In the genomic region with DNA sequence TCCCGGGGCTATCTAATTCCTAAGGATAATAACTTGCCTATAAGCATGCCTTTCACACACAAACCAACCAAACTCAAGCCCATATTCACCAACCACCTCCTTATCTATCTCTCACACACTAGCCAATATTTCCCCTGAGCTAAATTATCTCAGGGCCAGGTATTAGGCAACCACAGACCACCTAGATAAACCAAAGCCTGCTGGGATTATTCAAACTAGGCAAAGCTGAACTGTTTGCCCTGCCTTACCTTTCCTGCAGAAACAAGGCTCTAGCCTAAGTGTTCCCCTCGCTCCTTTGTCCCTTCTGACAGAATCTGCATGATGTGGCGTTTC, we compare ENCODE assay signal across 1 cellular context.
TF ChIP-seq lines count a peak whose summit lies in the region.

No MANE protein-coding gene starts in this region.

TF ChIP-seq in K562, 482 proteins besides CTCF, POLR2A, EP300 and RAD21 (continued from another document and continues in another):
- TF ChIP-seq, protein P1, sequence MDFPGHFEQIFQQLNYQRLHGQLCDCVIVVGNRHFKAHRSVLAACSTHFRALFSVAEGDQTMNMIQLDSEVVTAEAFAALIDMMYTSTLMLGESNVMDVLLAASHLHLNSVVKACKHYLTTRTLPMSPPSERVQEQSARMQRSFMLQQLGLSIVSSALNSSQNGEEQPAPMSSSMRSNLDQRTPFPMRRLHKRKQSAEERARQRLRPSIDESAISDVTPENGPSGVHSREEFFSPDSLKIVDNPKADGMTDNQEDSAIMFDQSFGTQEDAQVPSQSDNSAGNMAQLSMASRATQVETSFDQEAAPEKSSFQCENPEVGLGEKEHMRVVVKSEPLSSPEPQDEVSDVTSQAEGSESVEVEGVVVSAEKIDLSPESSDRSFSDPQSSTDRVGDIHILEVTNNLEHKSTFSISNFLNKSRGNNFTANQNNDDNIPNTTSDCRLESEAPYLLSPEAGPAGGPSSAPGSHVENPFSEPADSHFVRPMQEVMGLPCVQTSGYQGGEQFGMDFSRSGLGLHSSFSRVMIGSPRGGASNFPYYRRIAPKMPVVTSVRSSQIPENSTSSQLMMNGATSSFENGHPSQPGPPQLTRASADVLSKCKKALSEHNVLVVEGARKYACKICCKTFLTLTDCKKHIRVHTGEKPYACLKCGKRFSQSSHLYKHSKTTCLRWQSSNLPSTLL (IDR thresholded peaks at IDR 0.05), result no peak
- TF ChIP-seq, protein P2, sequence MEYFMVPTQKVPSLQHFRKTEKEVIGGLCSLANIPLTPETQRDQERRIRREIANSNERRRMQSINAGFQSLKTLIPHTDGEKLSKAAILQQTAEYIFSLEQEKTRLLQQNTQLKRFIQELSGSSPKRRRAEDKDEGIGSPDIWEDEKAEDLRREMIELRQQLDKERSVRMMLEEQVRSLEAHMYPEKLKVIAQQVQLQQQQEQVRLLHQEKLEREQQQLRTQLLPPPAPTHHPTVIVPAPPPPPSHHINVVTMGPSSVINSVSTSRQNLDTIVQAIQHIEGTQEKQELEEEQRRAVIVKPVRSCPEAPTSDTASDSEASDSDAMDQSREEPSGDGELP (CRISPR knock-in tag; IDR thresholded peaks at IDR 0.05; ENCODE audit: borderline replicate concordance), result no peak
- peak; percentile 93 for TF ChIP-seq HDAC2 (IDR thresholded peaks at IDR 0.05)
- no peak for TF ChIP-seq ZNF134 (CRISPR knock-in tag; conservative IDR thresholded peaks at IDR 0.05)
- no peak for TF ChIP-seq ZNF232 (CRISPR knock-in tag; IDR thresholded peaks at IDR 0.05)
- TF ChIP-seq SIX5 (IDR thresholded peaks at IDR 0.05; ENCODE audit: borderline replicate concordance in 1 of 2, insufficient read depth in 1 of 2, low read depth in 1 of 2, low read length in 2 of 2), result no peak
- TF ChIP-seq RUNX1 (IDR thresholded peaks at IDR 0.05; ENCODE audit: low read depth), result no peak
- TF ChIP-seq CHD2 (IDR thresholded peaks at IDR 0.05; ENCODE audit: low read depth, low read length), result no peak
- TF ChIP-seq LARP7 (IDR thresholded peaks at IDR 0.05), result no peak
- TF ChIP-seq, protein P3, sequence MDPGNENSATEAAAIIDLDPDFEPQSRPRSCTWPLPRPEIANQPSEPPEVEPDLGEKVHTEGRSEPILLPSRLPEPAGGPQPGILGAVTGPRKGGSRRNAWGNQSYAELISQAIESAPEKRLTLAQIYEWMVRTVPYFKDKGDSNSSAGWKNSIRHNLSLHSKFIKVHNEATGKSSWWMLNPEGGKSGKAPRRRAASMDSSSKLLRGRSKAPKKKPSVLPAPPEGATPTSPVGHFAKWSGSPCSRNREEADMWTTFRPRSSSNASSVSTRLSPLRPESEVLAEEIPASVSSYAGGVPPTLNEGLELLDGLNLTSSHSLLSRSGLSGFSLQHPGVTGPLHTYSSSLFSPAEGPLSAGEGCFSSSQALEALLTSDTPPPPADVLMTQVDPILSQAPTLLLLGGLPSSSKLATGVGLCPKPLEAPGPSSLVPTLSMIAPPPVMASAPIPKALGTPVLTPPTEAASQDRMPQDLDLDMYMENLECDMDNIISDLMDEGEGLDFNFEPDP (CRISPR knock-in tag; IDR thresholded peaks at IDR 0.05), result no peak
- no peak for TF ChIP-seq SP2 (IDR thresholded peaks at IDR 0.05; ENCODE audit: extremely low read depth, low read depth, low read length, poor library complexity, severe bottlenecking)
- TF ChIP-seq, protein P4, sequence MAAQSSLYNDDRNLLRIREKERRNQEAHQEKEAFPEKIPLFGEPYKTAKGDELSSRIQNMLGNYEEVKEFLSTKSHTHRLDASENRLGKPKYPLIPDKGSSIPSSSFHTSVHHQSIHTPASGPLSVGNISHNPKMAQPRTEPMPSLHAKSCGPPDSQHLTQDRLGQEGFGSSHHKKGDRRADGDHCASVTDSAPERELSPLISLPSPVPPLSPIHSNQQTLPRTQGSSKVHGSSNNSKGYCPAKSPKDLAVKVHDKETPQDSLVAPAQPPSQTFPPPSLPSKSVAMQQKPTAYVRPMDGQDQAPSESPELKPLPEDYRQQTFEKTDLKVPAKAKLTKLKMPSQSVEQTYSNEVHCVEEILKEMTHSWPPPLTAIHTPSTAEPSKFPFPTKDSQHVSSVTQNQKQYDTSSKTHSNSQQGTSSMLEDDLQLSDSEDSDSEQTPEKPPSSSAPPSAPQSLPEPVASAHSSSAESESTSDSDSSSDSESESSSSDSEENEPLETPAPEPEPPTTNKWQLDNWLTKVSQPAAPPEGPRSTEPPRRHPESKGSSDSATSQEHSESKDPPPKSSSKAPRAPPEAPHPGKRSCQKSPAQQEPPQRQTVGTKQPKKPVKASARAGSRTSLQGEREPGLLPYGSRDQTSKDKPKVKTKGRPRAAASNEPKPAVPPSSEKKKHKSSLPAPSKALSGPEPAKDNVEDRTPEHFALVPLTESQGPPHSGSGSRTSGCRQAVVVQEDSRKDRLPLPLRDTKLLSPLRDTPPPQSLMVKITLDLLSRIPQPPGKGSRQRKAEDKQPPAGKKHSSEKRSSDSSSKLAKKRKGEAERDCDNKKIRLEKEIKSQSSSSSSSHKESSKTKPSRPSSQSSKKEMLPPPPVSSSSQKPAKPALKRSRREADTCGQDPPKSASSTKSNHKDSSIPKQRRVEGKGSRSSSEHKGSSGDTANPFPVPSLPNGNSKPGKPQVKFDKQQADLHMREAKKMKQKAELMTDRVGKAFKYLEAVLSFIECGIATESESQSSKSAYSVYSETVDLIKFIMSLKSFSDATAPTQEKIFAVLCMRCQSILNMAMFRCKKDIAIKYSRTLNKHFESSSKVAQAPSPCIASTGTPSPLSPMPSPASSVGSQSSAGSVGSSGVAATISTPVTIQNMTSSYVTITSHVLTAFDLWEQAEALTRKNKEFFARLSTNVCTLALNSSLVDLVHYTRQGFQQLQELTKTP (IDR thresholded peaks at IDR 0.05; ENCODE audit: low read depth in 1 of 2, partially characterized antibody in 2 of 2), result peak in 1 of 2 experiments; percentile 41
- TF ChIP-seq KAT2B (IDR thresholded peaks at IDR 0.05; ENCODE audit: low read depth, low read length), result no peak
- TF ChIP-seq RBM39 (optimal IDR thresholded peaks at IDR 0.05; ENCODE audit: low read depth, low read length), result no peak
- TF ChIP-seq ZNF347 (CRISPR knock-in tag; IDR thresholded peaks at IDR 0.05; ENCODE audit: low read depth), result no peak
- no peak for TF ChIP-seq ZNF764 (CRISPR knock-in tag; IDR thresholded peaks at IDR 0.05; ENCODE audit: low read depth)
- no peak for TF ChIP-seq MIER1 (IDR thresholded peaks at IDR 0.05; ENCODE audit: low read depth)
- TF ChIP-seq CC2D1A (IDR thresholded peaks at IDR 0.05), result 0 out of 2 replicates have a peak, but pooled peaks have one; percentile 71
- no peak for TF ChIP-seq WHSC1 (IDR thresholded peaks at IDR 0.05; ENCODE audit: low read length)
- TF ChIP-seq, protein P5, sequence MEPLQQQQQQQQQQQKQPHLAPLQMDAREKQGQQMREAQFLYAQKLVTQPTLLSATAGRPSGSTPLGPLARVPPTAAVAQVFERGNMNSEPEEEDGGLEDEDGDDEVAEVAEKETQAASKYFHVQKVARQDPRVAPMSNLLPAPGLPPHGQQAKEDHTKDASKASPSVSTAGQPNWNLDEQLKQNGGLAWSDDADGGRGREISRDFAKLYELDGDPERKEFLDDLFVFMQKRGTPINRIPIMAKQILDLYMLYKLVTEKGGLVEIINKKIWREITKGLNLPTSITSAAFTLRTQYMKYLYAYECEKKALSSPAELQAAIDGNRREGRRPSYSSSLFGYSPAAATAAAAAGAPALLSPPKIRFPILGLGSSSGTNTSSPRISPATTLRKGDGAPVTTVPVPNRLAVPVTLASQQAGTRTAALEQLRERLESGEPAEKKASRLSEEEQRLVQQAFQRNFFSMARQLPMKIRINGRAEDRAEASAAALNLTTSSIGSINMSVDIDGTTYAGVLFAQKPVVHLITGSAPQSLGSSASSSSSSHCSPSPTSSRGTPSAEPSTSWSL (CRISPR knock-in tag; IDR thresholded peaks at IDR 0.05; ENCODE audit: borderline replicate concordance), result no peak
- TF ChIP-seq MEIS2 (IDR thresholded peaks at IDR 0.05; ENCODE audit: partially characterized antibody), result peak; percentile 36
- TF ChIP-seq GATA2 (CRISPR knock-in tag; IDR thresholded peaks at IDR 0.05), result 0 out of 2 replicates have a peak, but pooled peaks have one; percentile 23
- no peak for TF ChIP-seq GTF2E2 (tag; IDR thresholded peaks at IDR 0.05)
- TF ChIP-seq, protein P6, sequence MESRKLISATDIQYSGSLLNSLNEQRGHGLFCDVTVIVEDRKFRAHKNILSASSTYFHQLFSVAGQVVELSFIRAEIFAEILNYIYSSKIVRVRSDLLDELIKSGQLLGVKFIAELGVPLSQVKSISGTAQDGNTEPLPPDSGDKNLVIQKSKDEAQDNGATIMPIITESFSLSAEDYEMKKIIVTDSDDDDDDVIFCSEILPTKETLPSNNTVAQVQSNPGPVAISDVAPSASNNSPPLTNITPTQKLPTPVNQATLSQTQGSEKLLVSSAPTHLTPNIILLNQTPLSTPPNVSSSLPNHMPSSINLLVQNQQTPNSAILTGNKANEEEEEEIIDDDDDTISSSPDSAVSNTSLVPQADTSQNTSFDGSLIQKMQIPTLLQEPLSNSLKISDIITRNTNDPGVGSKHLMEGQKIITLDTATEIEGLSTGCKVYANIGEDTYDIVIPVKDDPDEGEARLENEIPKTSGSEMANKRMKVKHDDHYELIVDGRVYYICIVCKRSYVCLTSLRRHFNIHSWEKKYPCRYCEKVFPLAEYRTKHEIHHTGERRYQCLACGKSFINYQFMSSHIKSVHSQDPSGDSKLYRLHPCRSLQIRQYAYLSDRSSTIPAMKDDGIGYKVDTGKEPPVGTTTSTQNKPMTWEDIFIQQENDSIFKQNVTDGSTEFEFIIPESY (CRISPR knock-in tag; IDR thresholded peaks at IDR 0.05), result no peak
- no peak for TF ChIP-seq ZNF41 (CRISPR knock-in tag; conservative IDR thresholded peaks at IDR 0.05)
- no peak; the same call in 1 of the 2 replicates for TF ChIP-seq GATAD2A (IDR thresholded peaks at IDR 0.05)
- TF ChIP-seq, protein P7, sequence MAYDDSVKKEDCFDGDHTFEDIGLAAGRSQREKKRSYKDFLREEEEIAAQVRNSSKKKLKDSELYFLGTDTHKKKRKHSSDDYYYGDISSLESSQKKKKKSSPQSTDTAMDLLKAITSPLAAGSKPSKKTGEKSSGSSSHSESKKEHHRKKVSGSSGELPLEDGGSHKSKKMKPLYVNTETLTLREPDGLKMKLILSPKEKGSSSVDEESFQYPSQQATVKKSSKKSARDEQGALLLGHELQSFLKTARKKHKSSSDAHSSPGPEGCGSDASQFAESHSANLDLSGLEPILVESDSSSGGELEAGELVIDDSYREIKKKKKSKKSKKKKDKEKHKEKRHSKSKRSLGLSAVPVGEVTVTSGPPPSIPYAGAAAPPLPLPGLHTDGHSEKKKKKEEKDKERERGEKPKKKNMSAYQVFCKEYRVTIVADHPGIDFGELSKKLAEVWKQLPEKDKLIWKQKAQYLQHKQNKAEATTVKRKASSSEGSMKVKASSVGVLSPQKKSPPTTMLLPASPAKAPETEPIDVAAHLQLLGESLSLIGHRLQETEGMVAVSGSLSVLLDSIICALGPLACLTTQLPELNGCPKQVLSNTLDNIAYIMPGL (CRISPR knock-in tag; IDR thresholded peaks at IDR 0.05), result no peak
- TF ChIP-seq, protein P8, sequence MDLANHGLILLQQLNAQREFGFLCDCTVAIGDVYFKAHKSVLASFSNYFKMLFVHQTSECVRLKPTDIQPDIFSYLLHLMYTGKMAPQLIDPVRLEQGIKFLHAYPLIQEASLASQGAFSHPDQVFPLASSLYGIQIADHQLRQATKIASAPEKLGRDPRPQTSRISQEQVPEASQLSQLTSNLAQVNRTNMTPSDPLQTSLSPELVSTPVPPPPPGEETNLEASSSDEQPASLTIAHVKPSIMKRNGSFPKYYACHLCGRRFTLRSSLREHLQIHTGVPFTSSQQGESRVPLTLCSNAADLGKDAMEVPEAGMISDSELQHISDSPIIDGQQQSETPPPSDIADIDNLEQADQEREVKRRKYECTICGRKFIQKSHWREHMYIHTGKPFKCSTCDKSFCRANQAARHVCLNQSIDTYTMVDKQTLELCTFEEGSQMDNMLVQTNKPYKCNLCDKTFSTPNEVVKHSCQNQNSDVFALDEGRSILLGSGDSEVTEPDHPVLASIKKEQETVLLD (IDR thresholded peaks at IDR 0.05), result no peak
- no peak for TF ChIP-seq CREBBP (IDR thresholded peaks at IDR 0.05; ENCODE audit: low read depth, low read length)
- no peak for TF ChIP-seq GTF2A2 (tag; IDR thresholded peaks at IDR 0.05)
- no peak for TF ChIP-seq HDAC3 (IDR thresholded peaks at IDR 0.05; ENCODE audit: borderline replicate concordance, partially characterized antibody)
- TF ChIP-seq RNF2 (IDR thresholded peaks at IDR 0.05), result no peak; the same call in 1 of the 2 replicates
- peak; percentile 54; the same call in 1 of the 2 replicates for TF ChIP-seq KHSRP (IDR thresholded peaks at IDR 0.05)
- TF ChIP-seq ZNF23 (CRISPR knock-in tag; IDR thresholded peaks at IDR 0.05), result no peak
- no peak for TF ChIP-seq SLC30A9 (CRISPR knock-in tag; IDR thresholded peaks at IDR 0.05)
- no peak for TF ChIP-seq MCM3 (IDR thresholded peaks at IDR 0.05)
- TF ChIP-seq TCFL5 (CRISPR knock-in tag; conservative IDR thresholded peaks at IDR 0.05), result no peak
- TF ChIP-seq, protein P9, sequence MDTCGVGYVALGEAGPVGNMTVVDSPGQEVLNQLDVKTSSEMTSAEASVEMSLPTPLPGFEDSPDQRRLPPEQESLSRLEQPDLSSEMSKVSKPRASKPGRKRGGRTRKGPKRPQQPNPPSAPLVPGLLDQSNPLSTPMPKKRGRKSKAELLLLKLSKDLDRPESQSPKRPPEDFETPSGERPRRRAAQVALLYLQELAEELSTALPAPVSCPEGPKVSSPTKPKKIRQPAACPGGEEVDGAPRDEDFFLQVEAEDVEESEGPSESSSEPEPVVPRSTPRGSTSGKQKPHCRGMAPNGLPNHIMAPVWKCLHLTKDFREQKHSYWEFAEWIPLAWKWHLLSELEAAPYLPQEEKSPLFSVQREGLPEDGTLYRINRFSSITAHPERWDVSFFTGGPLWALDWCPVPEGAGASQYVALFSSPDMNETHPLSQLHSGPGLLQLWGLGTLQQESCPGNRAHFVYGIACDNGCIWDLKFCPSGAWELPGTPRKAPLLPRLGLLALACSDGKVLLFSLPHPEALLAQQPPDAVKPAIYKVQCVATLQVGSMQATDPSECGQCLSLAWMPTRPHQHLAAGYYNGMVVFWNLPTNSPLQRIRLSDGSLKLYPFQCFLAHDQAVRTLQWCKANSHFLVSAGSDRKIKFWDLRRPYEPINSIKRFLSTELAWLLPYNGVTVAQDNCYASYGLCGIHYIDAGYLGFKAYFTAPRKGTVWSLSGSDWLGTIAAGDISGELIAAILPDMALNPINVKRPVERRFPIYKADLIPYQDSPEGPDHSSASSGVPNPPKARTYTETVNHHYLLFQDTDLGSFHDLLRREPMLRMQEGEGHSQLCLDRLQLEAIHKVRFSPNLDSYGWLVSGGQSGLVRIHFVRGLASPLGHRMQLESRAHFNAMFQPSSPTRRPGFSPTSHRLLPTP (IDR thresholded peaks at IDR 0.05; ENCODE audit: borderline replicate concordance, extremely low read depth, insufficient read length), result no peak
- peak; percentile 90 for TF ChIP-seq CBFA2T2 (conservative IDR thresholded peaks at IDR 0.05)
- TF ChIP-seq KLF10 (CRISPR knock-in tag; IDR thresholded peaks at IDR 0.05), result no peak
- TF ChIP-seq, protein P10, sequence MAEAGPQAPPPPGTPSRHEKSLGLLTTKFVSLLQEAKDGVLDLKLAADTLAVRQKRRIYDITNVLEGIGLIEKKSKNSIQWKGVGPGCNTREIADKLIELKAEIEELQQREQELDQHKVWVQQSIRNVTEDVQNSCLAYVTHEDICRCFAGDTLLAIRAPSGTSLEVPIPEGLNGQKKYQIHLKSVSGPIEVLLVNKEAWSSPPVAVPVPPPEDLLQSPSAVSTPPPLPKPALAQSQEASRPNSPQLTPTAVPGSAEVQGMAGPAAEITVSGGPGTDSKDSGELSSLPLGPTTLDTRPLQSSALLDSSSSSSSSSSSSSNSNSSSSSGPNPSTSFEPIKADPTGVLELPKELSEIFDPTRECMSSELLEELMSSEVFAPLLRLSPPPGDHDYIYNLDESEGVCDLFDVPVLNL (CRISPR knock-in tag; IDR thresholded peaks at IDR 0.05; ENCODE audit: low read depth), result no peak
- peak; percentile 28; the same call in 1 of the 2 replicates for TF ChIP-seq BCOR (IDR thresholded peaks at IDR 0.05)
- TF ChIP-seq ZZZ3 (IDR thresholded peaks at IDR 0.05), result no peak
- no peak for TF ChIP-seq POLR2H (tag; IDR thresholded peaks at IDR 0.05; ENCODE audit: low read depth)
- no peak for TF ChIP-seq DIDO1 (tag; IDR thresholded peaks at IDR 0.05; ENCODE audit: low read depth)
- no peak for TF ChIP-seq SMAD4 (CRISPR knock-in tag; conservative IDR thresholded peaks at IDR 0.05)
